7 cellular contexts compared by ENCODE assay signal in the genomic region with DNA sequence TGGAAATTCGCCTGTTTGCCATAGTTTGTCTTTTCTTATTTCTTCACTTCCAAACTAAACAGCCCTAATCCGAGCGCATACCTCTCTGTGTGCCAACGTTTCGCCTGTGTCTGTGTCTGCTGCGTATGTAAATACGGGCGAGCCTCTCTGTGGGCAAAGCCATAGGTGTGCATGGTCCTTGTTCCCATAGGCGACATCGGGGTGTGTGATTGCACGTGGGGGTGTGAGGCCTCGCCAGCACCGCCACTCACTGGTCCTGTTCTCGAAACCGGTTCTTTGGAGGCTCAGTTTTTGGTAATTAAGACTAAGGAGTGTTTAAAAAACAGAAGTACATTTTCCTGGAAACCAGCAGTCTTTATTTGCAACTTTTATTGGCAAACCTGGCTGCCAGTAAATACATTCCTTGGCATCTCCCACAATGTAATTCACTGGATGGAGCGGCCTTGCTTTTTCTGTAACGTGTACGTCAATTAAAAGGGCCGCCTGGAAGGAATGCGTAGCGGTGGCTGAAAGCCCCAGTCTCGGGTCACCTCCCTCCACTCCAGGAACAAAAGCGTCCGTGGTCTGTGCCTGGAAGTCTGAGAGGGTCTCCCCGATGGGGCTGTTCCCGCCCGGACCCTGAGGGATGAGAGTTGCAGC. TPM values are rescaled to one million over a fixed set of nuclear protein-coding genes. Genes with fewer than 3 reads are reported as not detected.
DNase-seq lines count a peak whose midpoint lies in the region; ATAC-seq and TF ChIP-seq lines count a peak whose summit lies in the region.

No MANE protein-coding gene starts in this region.

- H3K27ac ChIP-seq in HUES48 (ENCODE audit: low read depth, low read length) (no peak overlapping the region), layer of hippocampus (ENCODE audit: low read depth, low read length) (peak overlapping the region; percentile 72), suprapubic skin (no peak overlapping the region)

- H3K9ac ChIP-seq in HUES48 (ENCODE audit: low read depth, low read length), result no peak overlapping the region

- peaks cover 89% of the 10 kb centered on the region for H3K27me3 ChIP-seq in HUES48 (ENCODE audit: control insufficient read depth, insufficient read depth, low read length)
- H3K27me3 ChIP-seq in layer of hippocampus (ENCODE audit: control insufficient read depth, insufficient read depth, low read length), result peaks cover 46% of the 10 kb centered on the region
- peaks cover 87% of the 10 kb centered on the region for H3K27me3 ChIP-seq in suprapubic skin

- H3K4me1 ChIP-seq in HUES48 (ENCODE audit: control insufficient read depth, insufficient read depth, low read length) (peaks cover 32% of the 10 kb centered on the region), suprapubic skin (peaks cover 42% of the 10 kb centered on the region)

- DNase-seq in astrocyte of the cerebellum (ENCODE audit: low read depth) (no peak), suprapubic skin (ENCODE audit: low spot score in 2 of 2) (no peak), lower leg skin (ENCODE audit: low spot score in 2 of 2) (no peak), kidney glomerular epithelial cell (lab: John Stamatoyannopoulos, UW) (no peak)

- TF ChIP-seq CTCF in astrocyte of the cerebellum (IDR thresholded peaks at IDR 0.05; ENCODE audit: low read depth, low read length, missing control alignments), result no peak
- no peak for TF ChIP-seq CTCF in suprapubic skin (IDR thresholded peaks at IDR 0.05)
- no peak for TF ChIP-seq CTCF in lower leg skin (IDR thresholded peaks at IDR 0.05)

- H3K36me3 ChIP-seq in HUES48 (ENCODE audit: control insufficient read depth, insufficient read depth, low read length), result no peaks in the 10 kb centered on the region
- H3K36me3 ChIP-seq in suprapubic skin, result no peaks in the 10 kb centered on the region

- intact Hi-C loops in lower leg skin (cut with DNase I; ENCODE audit: low total_unique reads), result loop anchor here (2.0 to 5.0 kb wide), 2 partner anchors 498 to 1031 kb away; no protein-coding TSS in a partner anchor

- no peak for ATAC-seq in GM18505 (IDR thresholded peaks at IDR 0.05; ENCODE audit: unreplicated experiment)

- H3K4me3 ChIP-seq in HUES48 (ENCODE audit: low read depth, low read length) (peak overlapping the region; percentile 58), astrocyte of the cerebellum (ENCODE audit: low read depth, low read length) (peak overlapping the region; percentile 37), suprapubic skin (peak overlapping the region; percentile 56), lower leg skin (ENCODE audit: low read depth, poor library complexity, severe bottlenecking) (no peak overlapping the region)

- H3K9me3 ChIP-seq in HUES48 (ENCODE audit: control insufficient read depth, insufficient read depth, low read length), result no peaks in the 10 kb centered on the region
- H3K9me3 ChIP-seq in suprapubic skin, result no peaks in the 10 kb centered on the region

- in situ Hi-C loops in astrocyte of the cerebellum (cut with HindIII; ENCODE audit: low sequenced_read_pairs), result loop anchor here (5.0 to 10.0 kb wide), 2 partner anchors 498 to 591 kb away; no protein-coding TSS in a partner anchor

- TF ChIP-seq POLR2A in suprapubic skin (IDR thresholded peaks at IDR 0.05) (no peak), GM18505 (IDR thresholded peaks at IDR 0.05; ENCODE audit: borderline replicate concordance, extremely low read depth, insufficient read depth, insufficient read length) (no peak), lower leg skin (IDR thresholded peaks at IDR 0.05) (no peak)

- TF ChIP-seq EP300 in suprapubic skin (IDR thresholded peaks at IDR 0.05), result no peak

- WGBS in suprapubic skin, result 39% methylated on average over 27 of the region's 27 CpGs
- WGBS in lower leg skin, 2 donors, result 32 to 41% methylated on average over 21 to 27 of the region's 27 CpGs

RNA-seq across cellular contexts. Expression of gene FOXC1, which starts 5.9 kb away (rescaled TPM):
- total RNA-seq in suprapubic skin, result 10 to 100 TPM; 14.5 to 35.8 (median 21.4) TPM
- 10 to 100 TPM in 3 of 4 donors, 1 to 10 TPM in 1; 7.1 to 39.2 (median 27.5) TPM for total RNA-seq in lower leg skin
